In genomic region chr15:90665288-90666134, GRCh38 we compare ENCODE assay signal across 8 cellular contexts. TPM values are rescaled to one million over a fixed set of nuclear protein-coding genes. Genes with fewer than 3 reads are reported as not detected.
DNase-seq lines count a peak whose midpoint lies in the region; ATAC-seq and TF ChIP-seq lines count a peak whose summit lies in the region.

No MANE protein-coding gene starts in this region.

- H3K4me2 ChIP-seq in OCI-LY3 (ENCODE audit: low read length), result peak overlapping the region; percentile 91
- H3K4me2 ChIP-seq in skeletal muscle satellite cell (ENCODE audit: low read length), result peak overlapping the region; percentile 92

- H3K79me2 ChIP-seq in OCI-LY3 (ENCODE audit: low read length), result no peaks in the 10 kb centered on the region

- H3K4me3 ChIP-seq in OCI-LY3 (ENCODE audit: low read length), result peak overlapping the region; percentile 96
- peak overlapping the region; percentile 79 for H3K4me3 ChIP-seq in skeletal muscle satellite cell (ENCODE audit: low read length)

- no peaks in the 10 kb centered on the region for H3K36me3 Mint-ChIP-seq in activated naive CD8-positive, alpha-beta T cell

- H3K9ac ChIP-seq in OCI-LY3 (ENCODE audit: low read length) (peak overlapping the region; percentile 77), skeletal muscle satellite cell (ENCODE audit: low read depth, low read length) (peak overlapping the region; percentile 90)

- H2AFZ ChIP-seq in OCI-LY3 (ENCODE audit: low read depth, low read length), result peak overlapping the region; percentile 87

- DNase-seq in cardiac septum (ENCODE audit: low spot score) (peak; percentile 83), GOT3 (lab: John Stamatoyannopoulos, UW) (no peak)

- no peaks in the 10 kb centered on the region for H4K20me1 ChIP-seq in OCI-LY3 (ENCODE audit: insufficient read depth, low read length)

- peak overlapping the region; percentile 68 for H3K27ac Mint-ChIP-seq in activated naive CD8-positive, alpha-beta T cell

- H3K4me1 Mint-ChIP-seq in activated naive CD8-positive, alpha-beta T cell (ENCODE audit: low read depth), result peaks cover 51% of the 10 kb centered on the region

- peaks cover 20% of the 10 kb centered on the region for H3K4me1 ChIP-seq in OCI-LY3 (ENCODE audit: low read length)
- H3K4me1 ChIP-seq in skeletal muscle satellite cell (ENCODE audit: control insufficient read depth, insufficient read depth, low read length), result peaks cover 34% of the 10 kb centered on the region

- H3K27ac ChIP-seq in C4-2B (peak overlapping the region; percentile 33), OCI-LY3 (ENCODE audit: low read length) (peak overlapping the region; percentile 44; the same call in 1 of the 2 replicates)

- peaks cover 1% of the 10 kb centered on the region for H3K27me3 Mint-ChIP-seq in activated naive CD8-positive, alpha-beta T cell

- no peaks in the 10 kb centered on the region for H3K9me3 ChIP-seq in OCI-LY3 (ENCODE audit: insufficient read depth, low read length)
- no peaks in the 10 kb centered on the region for H3K9me3 ChIP-seq in skeletal muscle satellite cell (replicated peaks; ENCODE audit: low read length)

- peaks cover 63% of the 10 kb centered on the region for H3K27me3 ChIP-seq in OCI-LY3 (ENCODE audit: low read depth, low read length)
- no peaks in the 10 kb centered on the region for H3K27me3 ChIP-seq in skeletal muscle satellite cell (ENCODE audit: control insufficient read depth, insufficient read depth, low read length)

- H3K36me3 ChIP-seq in OCI-LY3 (replicated peaks; ENCODE audit: low read depth, low read length) (no peaks in the 10 kb centered on the region), skeletal muscle satellite cell (ENCODE audit: insufficient read depth, low read length) (no peaks in the 10 kb centered on the region)

- TF ChIP-seq CTCF in C4-2B (conservative IDR thresholded peaks at IDR 0.05), result no peak
- no peak for TF ChIP-seq CTCF in OCI-LY3 (IDR thresholded peaks at IDR 0.05; ENCODE audit: low read depth, low read length)

- intact Hi-C loops in cardiac septum (cut with DNase I), result no loop called here

- peak overlapping the region; percentile 83 for H3K4me3 Mint-ChIP-seq in activated naive CD8-positive, alpha-beta T cell

- peak; percentile 56 for ATAC-seq in GM19035 (IDR thresholded peaks at IDR 0.05; ENCODE audit: unreplicated experiment)
- peak; percentile 66 for ATAC-seq in HG03139 (IDR thresholded peaks at IDR 0.05; ENCODE audit: unreplicated experiment)

- H3K9me3 Mint-ChIP-seq in activated naive CD8-positive, alpha-beta T cell (ENCODE audit: low read depth), result no peaks in the 10 kb centered on the region

RNA-seq across cellular contexts. Expression of gene BLM, which starts 51.6 kb away (rescaled TPM):
- 0.75 TPM for total RNA-seq in cardiac septum
- total RNA-seq in skeletal muscle satellite cell (2012; rRNA removed), result 5.5 and 7.1 TPM in 2 replicates
